In genomic region chr16:87490091-87490798, GRCh38 we compare ENCODE assay signal across 8 cellular contexts. TPM values are rescaled to one million over a fixed set of nuclear protein-coding genes. Genes with fewer than 3 reads are reported as not detected.
DNase-seq lines count a peak whose midpoint lies in the region; ATAC-seq and TF ChIP-seq lines count a peak whose summit lies in the region.

No MANE protein-coding gene starts in this region.

- POLR2A ChIA-PET in AG04450 (lab: Yijun Ruan, JAX) = no interaction called here

- no peaks in the 10 kb centered on the region for H3K9me3 Mint-ChIP-seq in dendritic cell treated with granulocyte-macrophage colony-stimulating factor and Interleukin-4, amounts not matched to agents 40 ng/mL and 50 ng/mL, for 4 days
- H3K9me3 Mint-ChIP-seq in nephron = no peaks in the 10 kb centered on the region

- H3K36me3 ChIP-seq in KMS-11 (ENCODE audit: insufficient read depth) = no peaks in the 10 kb centered on the region

- no peaks in the 10 kb centered on the region for H3K27me3 ChIP-seq in AG04450 (ENCODE audit: control insufficient read depth, insufficient read depth, low read length)
- H3K27me3 ChIP-seq in KMS-11 (ENCODE audit: insufficient read depth, low read depth) = no peaks in the 10 kb centered on the region

- H3K9ac ChIP-seq in KMS-11 = no peak overlapping the region

- intact Hi-C loops in dendritic cell treated with granulocyte-macrophage colony-stimulating factor and Interleukin-4, amounts not matched to agents 40 ng/mL and 50 ng/mL, for 4 days (cut with micrococcal nuclease) = no loop called here

- peaks cover 15% of the 10 kb centered on the region for H3K36me3 Mint-ChIP-seq in dendritic cell treated with granulocyte-macrophage colony-stimulating factor and Interleukin-4, amounts not matched to agents 40 ng/mL and 50 ng/mL, for 4 days (ENCODE audit: low read depth)
- H3K36me3 Mint-ChIP-seq in nephron (ENCODE audit: low read depth) = no peaks in the 10 kb centered on the region

- H3K27ac Mint-ChIP-seq in dendritic cell treated with granulocyte-macrophage colony-stimulating factor and Interleukin-4, amounts not matched to agents 40 ng/mL and 50 ng/mL, for 4 days = no peak overlapping the region
- H3K27ac Mint-ChIP-seq in nephron = peak overlapping the region; percentile 59 to 74 (median 64)

- CTCF ChIA-PET in AG04450 (lab: Charles Lee) = no interaction called here

- H3K4me2 ChIP-seq in KMS-11 = peak overlapping the region; percentile 21; the same call in 1 of the 2 replicates

- H3K79me2 ChIP-seq in KMS-11 (ENCODE audit: insufficient read depth, low read depth) = peaks cover 10% of the 10 kb centered on the region; the same call in 1 of the 2 replicates

- H3K4me3 Mint-ChIP-seq in dendritic cell treated with granulocyte-macrophage colony-stimulating factor and Interleukin-4, amounts not matched to agents 40 ng/mL and 50 ng/mL, for 4 days = peak overlapping the region; percentile 80
- peak overlapping the region; percentile 86 to 89 (median 88) for H3K4me3 Mint-ChIP-seq in nephron

- H3K4me1 Mint-ChIP-seq in dendritic cell treated with granulocyte-macrophage colony-stimulating factor and Interleukin-4, amounts not matched to agents 40 ng/mL and 50 ng/mL, for 4 days (ENCODE audit: low read depth) = peaks cover 57% of the 10 kb centered on the region
- peaks cover 64% of the 10 kb centered on the region for H3K4me1 Mint-ChIP-seq in nephron

- ATAC-seq in GM21825 (IDR thresholded peaks at IDR 0.05; ENCODE audit: unreplicated experiment) = no peak

- H3K4me3 ChIP-seq in AG04450 (ENCODE audit: low read depth, low read length) (peak overlapping the region; percentile 65), KMS-11 (IDR thresholded peaks at IDR 0.05; ENCODE audit: insufficient read depth, low read depth, low read length) (no peak overlapping the region)

- in situ Hi-C loops in G401 (cut with HindIII; ENCODE audit: low sequenced_read_pairs) = no loop called here

- DNase-seq in AG04450 (ENCODE audit: low read depth, low spot score) (no peak), NOMO-1 treated with dmso at 0.1 percent for 144 hours (lab: John Stamatoyannopoulos, UW; ENCODE audit: unreplicated experiment) (no peak), cerebellar nuclear complex (lab: John Stamatoyannopoulos, UW) (no peak), G401 (ENCODE audit: low spot score) (no peak)

- TF ChIP-seq CTCF in AG04450 (IDR thresholded peaks at IDR 0.05; ENCODE audit: low read depth, low read length) = no peak
- no peak for TF ChIP-seq CTCF in KMS-11 (conservative IDR thresholded peaks at IDR 0.05; ENCODE audit: low read depth, low read length)
- TF ChIP-seq CTCF in nephron (IDR thresholded peaks at IDR 0.05; ENCODE audit: unreplicated experiment in 3 of 3) = no peak

- H2AFZ ChIP-seq in KMS-11 (ENCODE audit: low read depth) = no peak overlapping the region

- H3K9me3 ChIP-seq in AG04450 (ENCODE audit: control insufficient read depth, insufficient read depth, low read length) = no peaks in the 10 kb centered on the region

- H3K4me1 ChIP-seq in KMS-11 (ENCODE audit: low read depth, poor library complexity, severe bottlenecking) = peaks cover 10% of the 10 kb centered on the region

- H3K27me3 Mint-ChIP-seq in dendritic cell treated with granulocyte-macrophage colony-stimulating factor and Interleukin-4, amounts not matched to agents 40 ng/mL and 50 ng/mL, for 4 days = peaks cover 37% of the 10 kb centered on the region
- no peaks in the 10 kb centered on the region for H3K27me3 Mint-ChIP-seq in nephron (ENCODE audit: low read depth)

- H3K27ac ChIP-seq in AG04450 (ENCODE audit: low read depth, low read length) (no peak overlapping the region), KMS-11 (no peak overlapping the region)

- no peaks in the 10 kb centered on the region for H4K20me1 ChIP-seq in KMS-11 (ENCODE audit: insufficient read depth)

RNA-seq across cellular contexts. Expression of gene ZCCHC14, which starts 2.6 kb away (rescaled TPM):
- polyA plus RNA-seq in AG04450 (2011; rRNA removed) = 6.2 and 7.9 TPM in 2 replicates
- 13.4 and 15.4 TPM in 2 replicates for polyA minus RNA-seq in AG04450 (2011; rRNA and poly(A)+ RNA removed)
- 10.9 and 12.9 TPM in 2 replicates for total RNA-seq in G401 (2014; rRNA removed; shearing (Covaris generic))
